In the genomic region with DNA sequence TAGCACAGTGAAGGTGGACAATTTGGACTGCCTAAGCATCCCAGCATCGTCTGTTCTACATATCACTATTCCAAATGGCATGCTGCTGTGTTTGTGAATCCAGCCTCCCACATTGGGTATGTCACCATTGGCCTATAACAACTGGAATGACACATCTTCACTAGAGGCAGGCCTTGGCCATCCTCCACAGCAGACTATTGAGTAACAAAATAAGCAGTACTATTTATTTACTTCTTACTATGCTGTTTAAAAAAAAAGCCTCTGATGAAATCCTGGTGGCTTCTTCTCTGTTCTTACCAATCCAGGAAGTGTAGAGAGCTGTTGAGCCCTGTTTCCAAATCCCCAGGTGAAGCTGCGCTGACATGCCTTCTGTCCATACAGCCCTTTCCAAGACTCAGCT, we compare ENCODE assay signal across 14 cellular contexts. TPM values are rescaled to one million over a fixed set of nuclear protein-coding genes. Genes with fewer than 3 reads are reported as not detected.
A peak's percentile ranks its signal among the peaks of the same experiment; 100 is the strongest.
DNase-seq lines count a peak whose midpoint lies in the region; TF ChIP-seq lines count a peak whose summit lies in the region.
"Had no signal": no experiment of that assay in that cellular context is flagged by ENCODE, and none has a peak within 500 bp of the region (broad histone marks: within the 10 kb centered on the region; RNA-seq: fewer than 3 reads in every experiment).

No MANE protein-coding gene starts in this region.

- H3K9me3 ChIP-seq in hepatocyte (ENCODE audit: low read depth) (no peaks in the 10 kb centered on the region), transverse colon (no peaks in the 10 kb centered on the region)

- H3K4me3 ChIP-seq in hepatocyte (no peak overlapping the region), transverse colon (no peak overlapping the region)
- H3K4me3 ChIP-seq: heart right ventricle had no signal

- H3K27me3 ChIP-seq in hepatocyte (no peaks in the 10 kb centered on the region), transverse colon (no peaks in the 10 kb centered on the region)
- H3K27me3 ChIP-seq: heart right ventricle had no signal

- TF ChIP-seq CTCF in hepatocyte (IDR thresholded peaks at IDR 0.05; ENCODE audit: poor library complexity) (no peak), transverse colon (IDR thresholded peaks at IDR 0.05) (no peak), GM13976 (IDR thresholded peaks at IDR 0.05; ENCODE audit: borderline replicate concordance, control extremely low read depth, extremely low read depth, insufficient read depth, missing control alignments) (no peak)

- H3K9me2 ChIP-seq in hepatocyte (replicated peaks; ENCODE audit: insufficient read depth), result no peaks in the 10 kb centered on the region

- H3K79me2 ChIP-seq in hepatocyte, result no peaks in the 10 kb centered on the region

- in situ Hi-C loops in transverse colon (cut with MboI; ENCODE audit: low pct_ligation_motif_present in 1 of 4, low pct_unique_long_range_greater_than_20kb in 1 of 4, low sequenced_read_pairs in 3 of 4), result loop anchor here in 2 of 4 donors (25.0 kb wide), 2 partner anchors 222 to 622 kb away; a partner anchor contains a TSS
- in situ Hi-C loops in GM13976 (cut with MboI; ENCODE audit: low sequenced_read_pairs, unreplicated experiment), result no loop called here

- H4K20me1 ChIP-seq in hepatocyte (ENCODE audit: insufficient read depth, poor library complexity, severe bottlenecking), result no peaks in the 10 kb centered on the region

- DNase-seq in SIG-M5 treated with dmso at 0.1 percent for 504 hours (lab: John Stamatoyannopoulos, UW; ENCODE audit: unreplicated experiment), result peak; percentile 68
- no peak for DNase-seq in SIG-M5 (lab: John Stamatoyannopoulos, UW)
- DNase-seq in amniotic epithelial cell (ENCODE audit: low read depth), result peak; percentile 81
- peak; percentile 9 for DNase-seq in hepatocyte (ENCODE audit: low spot score)
- DNase-seq in transverse colon, result peak; percentile 21
- DNase-seq in erythroblast (lab: John Stamatoyannopoulos, UW), result no peak
- DNase-seq in GM13976 (ENCODE audit: low spot score), result no peak
- no peak for DNase-seq in occipital lobe (lab: John Stamatoyannopoulos, UW)
- DNase-seq: activated CD8-positive, alpha-beta memory T cell treated with anti-CD3 and anti-CD28 coated beads, Interleukin-2, amount 50 U/mL, for 48 hours; heart right ventricle; NCI-H1048; stimulated activated naive CD4-positive, alpha-beta T cell treated with Interleukin-2 at 50 U/mL for 16 hours had no signal

- 91% methylated on average over 2 of the region's 2 CpGs for WGBS in hepatocyte (ENCODE audit: low lambda C conversion rate, missing lambda C conversion rate)
- WGBS in transverse colon (ENCODE audit: low coverage in 1 of 2), 2 donors, result 85 to 88% methylated on average over 1 to 2 of the region's 2 CpGs

- TF ChIP-seq EP300 in transverse colon (IDR thresholded peaks at IDR 0.05; ENCODE audit: low read depth), result no peak

- TF ChIP-seq POLR2A in transverse colon (IDR thresholded peaks at IDR 0.05) (no peak), erythroblast (IDR thresholded peaks at IDR 0.05; ENCODE audit: low read length) (no peak)

- H3K27ac ChIP-seq in hepatocyte, result no peak overlapping the region
- H3K27ac ChIP-seq in transverse colon, result no peak overlapping the region
- H3K27ac ChIP-seq: 22Rv1, heart right ventricle had no signal

- H3K4me1 ChIP-seq in hepatocyte (ENCODE audit: insufficient read depth) (no peaks in the 10 kb centered on the region), transverse colon (no peaks in the 10 kb centered on the region)

- H2AFZ ChIP-seq in hepatocyte, result no peak overlapping the region

- H3K36me3 ChIP-seq in hepatocyte (replicated peaks; ENCODE audit: insufficient read depth, low read depth) (no peaks in the 10 kb centered on the region), transverse colon (no peaks in the 10 kb centered on the region)
- H3K36me3 ChIP-seq: heart right ventricle had no signal

- no peak overlapping the region for H3K4me2 ChIP-seq in hepatocyte

- intact Hi-C loops in transverse colon (cut with DNase I; ENCODE audit: low total_unique reads), result no loop called here

RNA-seq across cellular contexts. Expression of a gene that starts 30.6 kb away (rescaled TPM):
- total RNA-seq in hepatocyte (0.53 and 2.5 TPM in 2 replicates), transverse colon (not detected), occipital lobe (1.1 TPM)
- polyA plus RNA-seq in hepatocyte, result 0.47 TPM in 1 of 2 replicates, not detected in the other
- total RNA-seq: H1, heart right ventricle had no signal

RNA-seq across cellular contexts. Expression of a gene that starts 42.7 kb away (rescaled TPM):
- total RNA-seq in hepatocyte (26.3 and 38.0 TPM in 2 replicates), transverse colon (10 to 100 TPM; 24.7 to 48.9 (median 39.2) TPM), occipital lobe (49.8 TPM)
- polyA plus RNA-seq in hepatocyte, result 3.2 and 8.1 TPM in 2 replicates

RNA-seq across cellular contexts. Expression of a gene that starts 43.1 kb away (rescaled TPM):
- 13.7 and 17.5 TPM in 2 replicates for total RNA-seq in hepatocyte
- 8.5 and 10.3 TPM in 2 replicates for polyA plus RNA-seq in hepatocyte
- total RNA-seq in transverse colon, result 10 to 100 TPM; 29.9 to 45.3 (median 35.3) TPM
- total RNA-seq in occipital lobe, result 21.5 TPM

Comparison
In these comparisons a context has a peak if more than half of its experiments do, and no peak if none do; other contexts are left out.
1. DNase-seq: peak in SIG-M5 treated with dmso at 0.1 percent for 504 hours (single experiment), amniotic epithelial cell (single experiment), hepatocyte (single experiment) and transverse colon (single experiment); none in SIG-M5 (single experiment), erythroblast (0 of 2), GM13976 (single experiment) and occipital lobe (single experiment).